Comparison of ENCODE assay signal across 21 cellular contexts in the genomic region with DNA sequence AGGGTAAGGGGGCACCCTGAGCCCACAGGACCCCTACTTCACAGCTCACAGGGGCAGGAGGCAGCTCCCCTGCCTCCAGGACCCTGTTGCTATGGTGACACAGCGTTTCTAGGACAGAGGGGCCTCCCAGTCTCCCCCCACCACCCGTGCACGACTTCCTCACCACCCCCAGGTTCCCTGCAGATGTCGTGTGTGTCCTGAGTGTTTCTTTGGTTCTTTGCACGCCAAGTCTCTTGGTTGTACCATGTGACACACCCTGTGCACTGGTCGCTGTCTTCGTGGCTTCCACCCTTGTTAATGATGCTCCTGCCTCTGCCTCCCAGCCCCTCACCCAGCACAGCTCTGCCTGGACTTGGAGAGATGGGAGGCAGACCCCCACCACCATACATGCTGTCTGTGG. TPM values are rescaled to one million over a fixed set of nuclear protein-coding genes. Genes with fewer than 3 reads are reported as not detected.
A peak's percentile ranks its signal among the peaks of the same experiment; 100 is the strongest.
DNase-seq lines count a peak whose midpoint lies in the region; ATAC-seq, FAIRE-seq and TF ChIP-seq lines count a peak whose summit lies in the region.
"Had no signal": no experiment of that assay in that cellular context is flagged by ENCODE, and none has a peak within 500 bp of the region (broad histone marks: within the 10 kb centered on the region; RNA-seq: fewer than 3 reads in every experiment).

No MANE protein-coding gene starts in this region.

- DNase-seq in CD8-positive, alpha-beta T cell, result no peak
- no peak for DNase-seq in HTR-8/SVneo (ENCODE audit: insufficient read length, low spot score)
- DNase-seq in activated naive CD8-positive, alpha-beta T cell treated with anti-CD3 and anti-CD28 coated beads for 36 hours, result no peak
- no peak for DNase-seq in neural crest cell (ENCODE audit: low read depth, low spot score)
- DNase-seq in natural killer cell, result no peak
- DNase-seq: activated CD4-positive, alpha-beta T cell treated with anti-CD3 and anti-CD28 coated beads, Interleukin-2, amount 50 U/mL, for 4 hours; DMS 273 treated with DMSO at 0.1 percent for 48 hours; endodermal cell; GF-D8; heart right ventricle; immature natural killer cell; left ventricle myocardium superior; NCI-H1694; NCI-H226; stimulated activated CD4-positive, alpha-beta T cell treated with anti-CD3 and anti-CD28 coated beads, Interleukin-2, amount 100 ng/mL, for 48 hours had no signal

- no peaks in the 10 kb centered on the region for H3K9me3 ChIP-seq in CD8-positive, alpha-beta T cell (ENCODE audit: low read length)
- H3K9me3 ChIP-seq: heart right ventricle, suprapubic skin had no signal

- FAIRE-seq in HTR-8/SVneo (lab: Jason Lieb, UNC), result peak; percentile 77
- FAIRE-seq: astrocyte had no signal

- no peaks in the 10 kb centered on the region for H3K4me1 Mint-ChIP-seq in CD8-positive, alpha-beta T cell (ENCODE audit: low read depth)
- peaks cover 4% of the 10 kb centered on the region for H3K4me1 Mint-ChIP-seq in activated naive CD8-positive, alpha-beta T cell treated with anti-CD3 and anti-CD28 coated beads for 36 hours
- H3K4me1 Mint-ChIP-seq in neural crest cell (no peaks in the 10 kb centered on the region), natural killer cell (peaks cover under 1 to 11% of the 10 kb centered on the region in 2 donors)
- H3K4me1 Mint-ChIP-seq: endodermal cell had no signal

- POLR2A ChIA-PET in CD8-positive, alpha-beta T cell (lab: Charles Lee), result no interaction called here

- H3K36me3 Mint-ChIP-seq in CD8-positive, alpha-beta T cell, result peaks cover 75% of the 10 kb centered on the region
- no peaks in the 10 kb centered on the region for H3K36me3 Mint-ChIP-seq in activated naive CD8-positive, alpha-beta T cell treated with anti-CD3 and anti-CD28 coated beads for 36 hours
- H3K36me3 Mint-ChIP-seq in neural crest cell (ENCODE audit: low read depth), result no peaks in the 10 kb centered on the region
- no peaks in the 10 kb centered on the region for H3K36me3 Mint-ChIP-seq in natural killer cell

- CTCF ChIA-PET in CD8-positive, alpha-beta T cell (lab: Charles Lee), result interaction anchor here (2.2 kb wide), 1 partner anchor 20 kb away, joined by 5 read pairs; no protein-coding TSS in a partner anchor

- H3K9me3 Mint-ChIP-seq in CD8-positive, alpha-beta T cell, result no peaks in the 10 kb centered on the region
- H3K9me3 Mint-ChIP-seq in activated naive CD8-positive, alpha-beta T cell treated with anti-CD3 and anti-CD28 coated beads for 36 hours, result no peaks in the 10 kb centered on the region
- H3K9me3 Mint-ChIP-seq in neural crest cell, result no peaks in the 10 kb centered on the region
- H3K9me3 Mint-ChIP-seq in natural killer cell, result no peaks in the 10 kb centered on the region
- H3K9me3 Mint-ChIP-seq: activated T-helper 1 cell treated with anti-CD3 and anti-CD28 coated beads, Interleukin-12 subunit alpha, Interleukin-12 subunit beta, Interleukin-2, Interleukin-4 antibody, amounts not matched to agents 30 ng/mL and 10 ng/mL and 1 ng/mL, durations not matched to agents 14 hours and 24 hours and 36 hours; endodermal cell; immature natural killer cell had no signal

- no peaks in the 10 kb centered on the region for H3K27me3 Mint-ChIP-seq in CD8-positive, alpha-beta T cell (ENCODE audit: low read depth)
- H3K27me3 Mint-ChIP-seq in activated naive CD8-positive, alpha-beta T cell treated with anti-CD3 and anti-CD28 coated beads for 36 hours, result no peaks in the 10 kb centered on the region
- H3K27me3 Mint-ChIP-seq in neural crest cell (ENCODE audit: low read depth) (no peaks in the 10 kb centered on the region), natural killer cell (ENCODE audit: low read depth in 2 of 2) (no peaks in the 10 kb centered on the region)

- peaks cover 57% of the 10 kb centered on the region for H3K36me3 ChIP-seq in CD8-positive, alpha-beta T cell (ENCODE audit: insufficient read depth, low read length)

- intact Hi-C loops in CD8-positive, alpha-beta T cell (cut with DNase I, micrococcal nuclease), result no loop called here
- intact Hi-C loops in natural killer cell (cut with micrococcal nuclease), result no loop called here

- H3K27me3 ChIP-seq in CD8-positive, alpha-beta T cell (ENCODE audit: insufficient read depth, low read length), result no peaks in the 10 kb centered on the region
- H3K27me3 ChIP-seq: heart right ventricle, suprapubic skin had no signal

- H3K27ac Mint-ChIP-seq in CD8-positive, alpha-beta T cell, result peak overlapping the region; percentile 82
- peak overlapping the region; percentile 68 for H3K27ac Mint-ChIP-seq in activated naive CD8-positive, alpha-beta T cell treated with anti-CD3 and anti-CD28 coated beads for 36 hours
- H3K27ac Mint-ChIP-seq in neural crest cell (ENCODE audit: unreplicated experiment) (peak overlapping the region; percentile 94), natural killer cell (peak overlapping the region in 1 of 2 donors; percentile 76)
- H3K27ac Mint-ChIP-seq: activated T-helper 1 cell treated with anti-CD3 and anti-CD28 coated beads, Interleukin-12 subunit alpha, Interleukin-12 subunit beta, Interleukin-2, Interleukin-4 antibody, amounts not matched to agents 30 ng/mL and 10 ng/mL and 1 ng/mL, durations not matched to agents 14 hours and 24 hours and 36 hours; endodermal cell; immature natural killer cell had no signal

- no peak overlapping the region for H3K4me3 Mint-ChIP-seq in CD8-positive, alpha-beta T cell
- no peak overlapping the region for H3K4me3 Mint-ChIP-seq in activated naive CD8-positive, alpha-beta T cell treated with anti-CD3 and anti-CD28 coated beads for 36 hours
- no peak overlapping the region for H3K4me3 Mint-ChIP-seq in neural crest cell
- H3K4me3 Mint-ChIP-seq in natural killer cell, result no peak overlapping the region
- H3K4me3 Mint-ChIP-seq: activated T-helper 1 cell treated with anti-CD3 and anti-CD28 coated beads, Interleukin-12 subunit alpha, Interleukin-12 subunit beta, Interleukin-2, Interleukin-4 antibody, amounts not matched to agents 30 ng/mL and 10 ng/mL and 1 ng/mL, durations not matched to agents 14 hours and 24 hours and 36 hours; endodermal cell; immature natural killer cell had no signal

- no peak for TF ChIP-seq CTCF in CD8-positive, alpha-beta T cell (IDR thresholded peaks at IDR 0.05)
- TF ChIP-seq CTCF in neural crest cell (conservative IDR thresholded peaks at IDR 0.05) (no peak), natural killer cell (IDR thresholded peaks at IDR 0.05) (no peak)

- H3K4me3 ChIP-seq in CD8-positive, alpha-beta T cell (ENCODE audit: low read depth, low read length), result no peak overlapping the region
- H3K4me3 ChIP-seq: heart right ventricle, suprapubic skin had no signal

- no peaks in the 10 kb centered on the region for H3K4me1 ChIP-seq in CD8-positive, alpha-beta T cell (ENCODE audit: insufficient read depth, low read length)
- H3K4me1 ChIP-seq: suprapubic skin had no signal

- no peak overlapping the region for H3K27ac ChIP-seq in CD8-positive, alpha-beta T cell (ENCODE audit: low read depth, low read length)
- H3K27ac ChIP-seq: heart right ventricle, suprapubic skin had no signal

- no peak for ATAC-seq in CD8-positive, alpha-beta T cell
- no peak for ATAC-seq in natural killer cell
- no peak for ATAC-seq in GM21528 (IDR thresholded peaks at IDR 0.05; ENCODE audit: low FRiP score, unreplicated experiment)
- no peak for ATAC-seq in GM21717 (IDR thresholded peaks at IDR 0.05; ENCODE audit: unreplicated experiment)
- ATAC-seq: left ventricle myocardium superior had no signal

RNA-seq across cellular contexts. Expression of gene KLC2, which starts 13.7 kb away (rescaled TPM):
- 10 to 100 TPM; 29.6 to 35.4 TPM for total RNA-seq in CD8-positive, alpha-beta T cell
- total RNA-seq in activated naive CD8-positive, alpha-beta T cell treated with anti-CD3 and anti-CD28 coated beads for 36 hours, result 10 to 100 TPM; 39.4 to 40.2 TPM
- total RNA-seq in neural crest cell (64.5 and 70.8 TPM in 2 replicates), natural killer cell (10 to 100 TPM; 22.9 to 32.0 (median 27.6) TPM)

RNA-seq across cellular contexts. Expression of gene RAB1B, which starts 24.6 kb away (rescaled TPM):
- total RNA-seq in CD8-positive, alpha-beta T cell, result 10 to 100 TPM; 34.4 to 36.3 TPM
- 100 to 1,000 TPM in 1 of 2 experiments, 10 to 100 TPM in 1; 97.6 to 102 TPM for total RNA-seq in activated naive CD8-positive, alpha-beta T cell treated with anti-CD3 and anti-CD28 coated beads for 36 hours
- total RNA-seq in neural crest cell (114 and 116 TPM in 2 replicates), natural killer cell (100 to 1,000 TPM; 116 to 144 (median 132) TPM)

RNA-seq across cellular contexts. Expression of gene CNIH2, which starts 34.2 kb away (rescaled TPM):
- total RNA-seq in CD8-positive, alpha-beta T cell, result 1 to 10 TPM; 4.9 to 5.7 TPM
- total RNA-seq in activated naive CD8-positive, alpha-beta T cell treated with anti-CD3 and anti-CD28 coated beads for 36 hours, result 1 to 10 TPM; 1.9 to 2.2 TPM
- 44.6 and 46.0 TPM in 2 replicates for total RNA-seq in neural crest cell
- total RNA-seq in natural killer cell, result 1 to 10 TPM; 6.3 to 8.8 (median 7.1) TPM
- total RNA-seq: left ventricle myocardium superior had no signal

RNA-seq across cellular contexts. Expression of gene YIF1A, which starts 45.1 kb away (rescaled TPM):
- total RNA-seq in CD8-positive, alpha-beta T cell, result 10 to 100 TPM; 16.8 to 17.1 TPM
- total RNA-seq in activated naive CD8-positive, alpha-beta T cell treated with anti-CD3 and anti-CD28 coated beads for 36 hours, result 10 to 100 TPM; 64.1 to 72.4 TPM
- total RNA-seq in neural crest cell (59.4 and 60.9 TPM in 2 replicates), natural killer cell (10 to 100 TPM; 21.9 to 28.5 (median 23.6) TPM)

RNA-seq across cellular contexts. Expression of gene TMEM151A, which starts 47.9 kb away (rescaled TPM):
- under 1 TPM; 0.19 to 0.31 TPM for total RNA-seq in CD8-positive, alpha-beta T cell
- total RNA-seq in activated naive CD8-positive, alpha-beta T cell treated with anti-CD3 and anti-CD28 coated beads for 36 hours, result not detected
- total RNA-seq in neural crest cell (0.57 and 1.0 TPM in 2 replicates), natural killer cell (not detected)
- total RNA-seq: activated T-helper 1 cell treated with anti-CD3 and anti-CD28 coated beads, Interleukin-12 subunit alpha, Interleukin-12 subunit beta, Interleukin-2, Interleukin-4 antibody, amounts not matched to agents 30 ng/mL and 10 ng/mL and 1 ng/mL, durations not matched to agents 14 hours and 24 hours and 36 hours; MCF 10A; suprapubic skin had no signal
